ENCODE assay signal across 1 cellular context in genomic region chr17:39096435-39097158, GRCh38.
TF ChIP-seq lines count a peak whose summit lies in the region.

No MANE protein-coding gene starts in this region.

TF ChIP-seq in SK-N-SH treated with all-trans-retinoic acid at 6 μM for 48 hours, 23 proteins besides CTCF, POLR2A, EP300 and RAD21 (continued from another document):
- TF ChIP-seq TSHZ2 (CRISPR knock-in tag; IDR thresholded peaks at IDR 0.05), result no peak
